ENCODE assay signal across 17 cellular contexts in the genomic region with DNA sequence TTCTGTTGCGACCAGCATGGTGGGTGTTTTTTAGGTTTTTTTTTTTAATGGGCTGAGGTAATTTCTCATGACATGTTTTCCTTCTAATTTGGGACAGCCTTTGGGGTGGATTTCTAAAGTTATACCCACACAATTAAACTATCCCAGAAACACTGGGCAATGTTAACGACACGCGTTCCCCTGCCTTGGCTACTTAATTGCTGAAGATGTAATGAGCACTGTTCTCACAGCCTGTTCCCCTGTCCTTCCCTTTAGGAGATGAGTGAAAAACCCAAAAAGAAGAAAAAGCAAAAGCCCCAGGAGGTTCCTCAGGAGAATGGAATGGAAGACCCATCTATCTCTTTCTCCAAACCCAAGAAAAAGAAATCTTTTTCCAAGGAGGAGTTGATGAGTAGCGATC. TPM values are rescaled to one million over a fixed set of nuclear protein-coding genes. Genes with fewer than 3 reads are reported as not detected.
DNase-seq lines count a peak whose midpoint lies in the region; ATAC-seq, FAIRE-seq and TF ChIP-seq lines count a peak whose summit lies in the region.
"Had no signal": no experiment of that assay in that cellular context is flagged by ENCODE, and none has a peak within 500 bp of the region (broad histone marks: within the 10 kb centered on the region; RNA-seq: fewer than 3 reads in every experiment).

No MANE protein-coding gene starts in this region.

- H3K4me1 Mint-ChIP-seq in dendritic cell treated with granulocyte-macrophage colony-stimulating factor and Interleukin-4, amounts not matched to agents 40 ng/mL and 50 ng/mL, for 4 days (ENCODE audit: low read depth) = peaks cover 72% of the 10 kb centered on the region

- no peak; a peak in 1 of 4 replicates for TF ChIP-seq POLR2A in HepG2 (IDR thresholded peaks at IDR 0.05; ENCODE audit: insufficient read depth in 1 of 2, low read depth in 2 of 2, low read length in 2 of 2)
- TF ChIP-seq POLR2A in right lobe of liver (IDR thresholded peaks at IDR 0.05) = no peak
- no peak for TF ChIP-seq POLR2A in NB4 (IDR thresholded peaks at IDR 0.05; ENCODE audit: extremely low read depth, insufficient read length)

- no peak for TF ChIP-seq RAD21 in HepG2 (CRISPR knock-in tag; IDR thresholded peaks at IDR 0.05)

- POLR2A ChIA-PET in HepG2 (lab: Yijun Ruan, JAX) = no interaction called here

- no TSS peak for BruUV-seq in HepG2 (replicated peaks; lab: Mats Ljungman, UMichigan)

- DNase-seq in HepG2 (ENCODE audit: low spot score) = no peak
- DNase-seq in right lobe of liver = no peak
- peak; percentile 19 for DNase-seq in NB4 (ENCODE audit: low read depth)
- no peak for DNase-seq in smooth muscle cell (lab: John Stamatoyannopoulos, UW; ENCODE audit: unreplicated experiment)
- DNase-seq in OCI-M2 (lab: John Stamatoyannopoulos, UW; ENCODE audit: unreplicated experiment) = no peak
- DNase-seq: CD8-positive, alpha-beta T cell; DMS79 treated with DMSO at 0.1 percent for 48 hours; HCEC 1CT; MV-4-11; NCI-H1436; NCI-H2029 treated with DMSO at 0.1 percent for 48 hours; NCI-H748 treated with DMSO at 0.1 percent for 48 hours; PC-3 had no signal

- no peak overlapping the region for H2AFZ ChIP-seq in HepG2 (ENCODE audit: low read length)
- H2AFZ ChIP-seq in smooth muscle cell (ENCODE audit: low read depth) = no peak overlapping the region

- intact Hi-C loops in HepG2 (cut with micrococcal nuclease; ENCODE audit: unreplicated experiment) (no loop called here), right lobe of liver (cut with DNase I) (no loop called here)
- intact Hi-C loops in dendritic cell treated with granulocyte-macrophage colony-stimulating factor and Interleukin-4, amounts not matched to agents 40 ng/mL and 50 ng/mL, for 4 days (cut with micrococcal nuclease) = no loop called here

- in situ Hi-C loops in HepG2 (cut with HindIII; ENCODE audit: extremely low pct_ligation_motif_present, low pct_unique_long_range_greater_than_20kb) = no loop called here

- peaks cover 38% of the 10 kb centered on the region for H3K79me2 ChIP-seq in HepG2 (ENCODE audit: insufficient read depth, low read length)
- peaks cover 38% of the 10 kb centered on the region for H3K79me2 ChIP-seq in smooth muscle cell (ENCODE audit: low read depth)

- no peak overlapping the region for H3K4me2 ChIP-seq in HepG2 (ENCODE audit: low read depth, low read length)
- H3K4me2 ChIP-seq in smooth muscle cell = no peak overlapping the region

- H4K20me1 ChIP-seq in HepG2 (ENCODE audit: insufficient read depth, low read length) (peaks cover 56% of the 10 kb centered on the region), smooth muscle cell (ENCODE audit: low read depth) (peaks cover 30% of the 10 kb centered on the region)

- WGBS in HepG2 (ENCODE audit: low lambda C conversion rate) = 98% methylated on average over 5 of the region's 5 CpGs
- 92% methylated on average over 5 of the region's 5 CpGs for WGBS in right lobe of liver (ENCODE audit: insufficient coverage, low coverage, low lambda C conversion rate, missing lambda C conversion rate)
- 95% methylated on average over 5 of the region's 5 CpGs for WGBS in smooth muscle cell (ENCODE audit: low lambda C conversion rate)

- no peaks in the 10 kb centered on the region for H3K27me3 Mint-ChIP-seq in dendritic cell treated with granulocyte-macrophage colony-stimulating factor and Interleukin-4, amounts not matched to agents 40 ng/mL and 50 ng/mL, for 4 days
- H3K27me3 Mint-ChIP-seq: B cell had no signal

- H3K27ac Mint-ChIP-seq in dendritic cell treated with granulocyte-macrophage colony-stimulating factor and Interleukin-4, amounts not matched to agents 40 ng/mL and 50 ng/mL, for 4 days = peak overlapping the region; percentile 1
- H3K27ac Mint-ChIP-seq: B cell; CD8-positive, alpha-beta T cell had no signal

- H3K36me3 ChIP-seq in HepG2 (replicated peaks in 1 of 2; ENCODE audit: control insufficient read depth in 1 of 2, insufficient read depth in 2 of 2, low read length in 2 of 2) = peaks cover 53 to 85% of the 10 kb centered on the region in 2 experiments
- peaks cover 9 to 83% (median 44%) of the 10 kb centered on the region in 4 donors for H3K36me3 ChIP-seq in right lobe of liver
- no peaks in the 10 kb centered on the region for H3K36me3 ChIP-seq in smooth muscle cell (ENCODE audit: low read depth)

- ATAC-seq in HepG2 (no peak), right lobe of liver (no peak), GM21390 (IDR thresholded peaks at IDR 0.05; ENCODE audit: unreplicated experiment) (no peak)
- ATAC-seq: CD8-positive, alpha-beta T cell had no signal

- CTCF ChIA-PET in HepG2 (lab: Yijun Ruan, JAX; ENCODE audit: low intra/inter-chr PET ratio, low total read pairs) = no interaction called here

- H3K4me3 ChIP-seq in HepG2 (replicated peaks in 1 of 3; ENCODE audit: insufficient read depth in 1 of 3, low read depth in 2 of 3, low read length in 3 of 3) (no peak overlapping the region), right lobe of liver (no peak overlapping the region), NB4 (ENCODE audit: low read depth, low read length) (no peak overlapping the region), smooth muscle cell (no peak overlapping the region)

- no peaks in the 10 kb centered on the region for H3K9me3 Mint-ChIP-seq in dendritic cell treated with granulocyte-macrophage colony-stimulating factor and Interleukin-4, amounts not matched to agents 40 ng/mL and 50 ng/mL, for 4 days
- H3K9me3 Mint-ChIP-seq: CD8-positive, alpha-beta T cell had no signal

- H3K9ac ChIP-seq in HepG2 (ENCODE audit: insufficient read depth, low read depth, low read length) (no peak overlapping the region), smooth muscle cell (ENCODE audit: low read depth) (no peak overlapping the region)

- H3K9me3 ChIP-seq in HepG2 (ENCODE audit: low read length) (no peaks in the 10 kb centered on the region), right lobe of liver (no peaks in the 10 kb centered on the region), smooth muscle cell (replicated peaks; ENCODE audit: low read depth) (no peaks in the 10 kb centered on the region)

- H3K36me3 Mint-ChIP-seq in dendritic cell treated with granulocyte-macrophage colony-stimulating factor and Interleukin-4, amounts not matched to agents 40 ng/mL and 50 ng/mL, for 4 days (ENCODE audit: low read depth) = peaks cover 100% of the 10 kb centered on the region

- H3K27me3 ChIP-seq in HepG2 (ENCODE audit: control insufficient read depth in 1 of 2, insufficient read depth in 2 of 2, low read length in 2 of 2) = no peaks in the 10 kb centered on the region; a peak in 1 of 5 replicates
- H3K27me3 ChIP-seq in right lobe of liver = no peaks in the 10 kb centered on the region
- H3K27me3 ChIP-seq in smooth muscle cell (ENCODE audit: low read depth) = no peaks in the 10 kb centered on the region

- no peak overlapping the region for H3K4me3 Mint-ChIP-seq in dendritic cell treated with granulocyte-macrophage colony-stimulating factor and Interleukin-4, amounts not matched to agents 40 ng/mL and 50 ng/mL, for 4 days
- H3K4me3 Mint-ChIP-seq: B cell; CD8-positive, alpha-beta T cell had no signal

- TF ChIP-seq CTCF in HepG2 (CRISPR knock-in tag; IDR thresholded peaks at IDR 0.05) (no peak), right lobe of liver (IDR thresholded peaks at IDR 0.05) (no peak), NB4 (IDR thresholded peaks at IDR 0.05; ENCODE audit: low read depth, low read length) (no peak), smooth muscle cell (IDR thresholded peaks at IDR 0.05; ENCODE audit: borderline replicate concordance, insufficient read depth, poor library complexity, severe bottlenecking) (no peak)

- H3F3A ChIP-seq in smooth muscle cell (ENCODE audit: low read depth) = peaks cover 29% of the 10 kb centered on the region

- no peak for FAIRE-seq in HepG2 (lab: Jason Lieb, UNC)

- H3K4me1 ChIP-seq in HepG2 (ENCODE audit: insufficient read depth, low read length) (peaks cover 43% of the 10 kb centered on the region), right lobe of liver (peaks cover 0 to 11% (median 5%) of the 10 kb centered on the region in 4 donors), smooth muscle cell (ENCODE audit: low read depth) (peaks cover 12% of the 10 kb centered on the region)

- H3K27ac ChIP-seq in HepG2 (ENCODE audit: extremely low read length, insufficient read depth, low read length) (no peak overlapping the region), right lobe of liver (no peak overlapping the region), smooth muscle cell (ENCODE audit: low read depth) (no peak overlapping the region)

- TF ChIP-seq EP300 in HepG2 (IDR thresholded peaks at IDR 0.05; ENCODE audit: low read depth in 2 of 2, low read length in 2 of 2) (no peak), HepG2 (CRISPR knock-in tag; IDR thresholded peaks at IDR 0.05; ENCODE audit: borderline replicate concordance) (no peak)

RNA-seq across cellular contexts. Expression of a gene that starts 5.2 kb away (rescaled TPM):
- total RNA-seq in HepG2 (2016; rRNA removed; fragmentation: Illumina TruSeq; extraction: Trizol) (646 and 1,116 TPM in 2 replicates), right lobe of liver (10 to 100 TPM; 32.7 to 60.9 (median 42.7) TPM), smooth muscle cell (99.2 and 108 TPM in 2 replicates)
- total RNA-seq in HepG2 (2016; cell fraction: cytosol; rRNA removed; fragmentation: Illumina TruSeq; extraction: Trizol; ENCODE audit: low read depth) = 3,280 and 3,642 TPM in 2 replicates
- total RNA-seq in HepG2 (2016; cell fraction: insoluble cytoplasmic fraction; rRNA removed; fragmentation: Illumina TruSeq; extraction: Trizol) = 600 and 1,127 TPM in 2 replicates
- total RNA-seq in HepG2 (2016; cell fraction: membrane; rRNA removed; fragmentation: Illumina TruSeq; extraction: Trizol) = 2,832 and 3,011 TPM in 2 replicates
- 1,362 and 1,462 TPM in 2 replicates for total RNA-seq in HepG2 (2016; cell fraction: nucleus; rRNA removed; fragmentation: Illumina TruSeq; extraction: Trizol)
- polyA plus RNA-seq in HepG2 (2011; rRNA removed) (369 and 374 TPM in 2 replicates), smooth muscle cell (115 and 154 TPM in 2 replicates)
- polyA plus RNA-seq in HepG2 (2011; cell fraction: cytosol; rRNA removed) = 207 and 225 TPM in 2 replicates
- 1,398 and 1,412 TPM in 2 replicates for polyA plus RNA-seq in HepG2 (2011; cell fraction: nucleus; rRNA removed)
- 352 and 481 TPM in 2 replicates for polyA plus RNA-seq in HepG2 (2012)
- polyA plus RNA-seq in HepG2 (2016; cell fraction: cytosol; fragmentation: Illumina TruSeq; extraction: Trizol; ENCODE audit: low read depth) = 3,484 and 3,697 TPM in 2 replicates
- polyA plus RNA-seq in HepG2 (2016; cell fraction: insoluble cytoplasmic fraction; fragmentation: Illumina TruSeq; extraction: Trizol; ENCODE audit: low read depth) = 637 and 642 TPM in 2 replicates
- polyA plus RNA-seq in HepG2 (2016; cell fraction: membrane; fragmentation: Illumina TruSeq; extraction: Trizol; ENCODE audit: low read depth) = 2,607 and 2,624 TPM in 2 replicates
- 3,019 and 3,117 TPM in 2 replicates for polyA plus RNA-seq in HepG2 (2016; cell fraction: nucleus; fragmentation: Illumina TruSeq; extraction: Trizol; ENCODE audit: insufficient read depth, low read depth)
- polyA minus RNA-seq in HepG2 (2011; rRNA and poly(A)+ RNA removed; ENCODE audit: low replicate concordance) = 388 and 403 TPM in 2 replicates
- polyA minus RNA-seq in HepG2 (2011; cell fraction: cytosol; rRNA and poly(A)+ RNA removed) = 134 TPM in 2 replicates
- polyA minus RNA-seq in HepG2 (2011; cell fraction: nucleus; rRNA and poly(A)+ RNA removed) = 938 and 1,127 TPM in 2 replicates

RNA-seq across cellular contexts. Expression of a gene that starts 6.3 kb away (rescaled TPM):
- 215 and 246 TPM in 2 replicates for total RNA-seq in HepG2 (2016; rRNA removed; fragmentation: Illumina TruSeq; extraction: Trizol)
- 33.7 and 38.0 TPM in 2 replicates for total RNA-seq in HepG2 (2016; cell fraction: cytosol; rRNA removed; fragmentation: Illumina TruSeq; extraction: Trizol; ENCODE audit: low read depth)
- total RNA-seq in HepG2 (2016; cell fraction: insoluble cytoplasmic fraction; rRNA removed; fragmentation: Illumina TruSeq; extraction: Trizol) = 222 and 260 TPM in 2 replicates
- total RNA-seq in HepG2 (2016; cell fraction: membrane; rRNA removed; fragmentation: Illumina TruSeq; extraction: Trizol) = 44.8 and 48.2 TPM in 2 replicates
- total RNA-seq in HepG2 (2016; cell fraction: nucleus; rRNA removed; fragmentation: Illumina TruSeq; extraction: Trizol) = 137 and 140 TPM in 2 replicates
- polyA plus RNA-seq in HepG2 (2011; rRNA removed) = 245 and 254 TPM in 2 replicates
- polyA plus RNA-seq in HepG2 (2011; cell fraction: cytosol; rRNA removed) = 222 and 246 TPM in 2 replicates
- 901 and 966 TPM in 2 replicates for polyA plus RNA-seq in HepG2 (2011; cell fraction: nucleus; rRNA removed)
- polyA plus RNA-seq in HepG2 (2012) = 156 and 158 TPM in 2 replicates
- 22.8 and 27.4 TPM in 2 replicates for polyA plus RNA-seq in HepG2 (2016; cell fraction: cytosol; fragmentation: Illumina TruSeq; extraction: Trizol; ENCODE audit: low read depth)
- polyA plus RNA-seq in HepG2 (2016; cell fraction: insoluble cytoplasmic fraction; fragmentation: Illumina TruSeq; extraction: Trizol; ENCODE audit: low read depth) = 207 and 216 TPM in 2 replicates
- polyA plus RNA-seq in HepG2 (2016; cell fraction: membrane; fragmentation: Illumina TruSeq; extraction: Trizol; ENCODE audit: low read depth) = 27.1 and 32.5 TPM in 2 replicates
- 236 and 251 TPM in 2 replicates for polyA plus RNA-seq in HepG2 (2016; cell fraction: nucleus; fragmentation: Illumina TruSeq; extraction: Trizol; ENCODE audit: insufficient read depth, low read depth)
- 107 and 189 TPM in 2 replicates for polyA minus RNA-seq in HepG2 (2011; rRNA and poly(A)+ RNA removed; ENCODE audit: low replicate concordance)
- 74.0 and 74.8 TPM in 2 replicates for polyA minus RNA-seq in HepG2 (2011; cell fraction: cytosol; rRNA and poly(A)+ RNA removed)
- polyA minus RNA-seq in HepG2 (2011; cell fraction: nucleus; rRNA and poly(A)+ RNA removed) = 230 and 248 TPM in 2 replicates
- 10 to 100 TPM; 37.6 to 78.1 (median 43.6) TPM for total RNA-seq in right lobe of liver
- total RNA-seq in smooth muscle cell = 64.2 and 72.3 TPM in 2 replicates
- 89.6 and 122 TPM in 2 replicates for polyA plus RNA-seq in smooth muscle cell

RNA-seq across cellular contexts. Expression of a gene that starts 34.9 kb away (rescaled TPM):
- total RNA-seq in HepG2 (2016; rRNA removed; fragmentation: Illumina TruSeq; extraction: Trizol) = 0.84 TPM in 1 of 2 replicates, not detected in the other
- total RNA-seq in HepG2 (2016; cell fraction: cytosol; rRNA removed; fragmentation: Illumina TruSeq; extraction: Trizol; ENCODE audit: low read depth) = not detected in 2 replicates
- 0.13 and 0.15 TPM in 2 replicates for total RNA-seq in HepG2 (2016; cell fraction: insoluble cytoplasmic fraction; rRNA removed; fragmentation: Illumina TruSeq; extraction: Trizol)
- total RNA-seq in HepG2 (2016; cell fraction: membrane; rRNA removed; fragmentation: Illumina TruSeq; extraction: Trizol) = 0.34 TPM in 2 replicates
- total RNA-seq in HepG2 (2016; cell fraction: nucleus; rRNA removed; fragmentation: Illumina TruSeq; extraction: Trizol) = 0.34 and 0.56 TPM in 2 replicates
- polyA plus RNA-seq in HepG2 (2011; rRNA removed) = 2.2 and 5.2 TPM in 2 replicates
- 1.7 and 2.0 TPM in 2 replicates for polyA plus RNA-seq in HepG2 (2011; cell fraction: cytosol; rRNA removed)
- polyA plus RNA-seq in HepG2 (2011; cell fraction: nucleus; rRNA removed) = 19.5 and 21.3 TPM in 2 replicates
- 3.4 and 9.8 TPM in 2 replicates for polyA plus RNA-seq in HepG2 (2012)
- 0.10 and 0.52 TPM in 2 replicates for polyA plus RNA-seq in HepG2 (2016; cell fraction: cytosol; fragmentation: Illumina TruSeq; extraction: Trizol; ENCODE audit: low read depth)
- 0.11 and 0.45 TPM in 2 replicates for polyA plus RNA-seq in HepG2 (2016; cell fraction: insoluble cytoplasmic fraction; fragmentation: Illumina TruSeq; extraction: Trizol; ENCODE audit: low read depth)
- 0.17 and 0.41 TPM in 2 replicates for polyA plus RNA-seq in HepG2 (2016; cell fraction: membrane; fragmentation: Illumina TruSeq; extraction: Trizol; ENCODE audit: low read depth)
- polyA plus RNA-seq in HepG2 (2016; cell fraction: nucleus; fragmentation: Illumina TruSeq; extraction: Trizol; ENCODE audit: insufficient read depth, low read depth) = 1.1 and 2.1 TPM in 2 replicates
- polyA minus RNA-seq in HepG2 (2011; rRNA and poly(A)+ RNA removed; ENCODE audit: low replicate concordance) = 3.8 TPM in 1 of 2 replicates, not detected in the other
- 1.3 and 2.1 TPM in 2 replicates for polyA minus RNA-seq in HepG2 (2011; cell fraction: cytosol; rRNA and poly(A)+ RNA removed)
- 4.8 and 7.2 TPM in 2 replicates for polyA minus RNA-seq in HepG2 (2011; cell fraction: nucleus; rRNA and poly(A)+ RNA removed)
- total RNA-seq in right lobe of liver = 10 to 100 TPM in 1 of 6 experiments, 1 to 10 TPM in 5; 2.8 to 16.6 (median 6.2) TPM
- 8.2 and 9.7 TPM in 2 replicates for total RNA-seq in smooth muscle cell
- polyA plus RNA-seq in smooth muscle cell = 19.0 and 21.8 TPM in 2 replicates
- total RNA-seq: G401 had no signal
